12 cellular contexts compared by ENCODE assay signal in genomic region chr12:481422-481821, GRCh38. TPM values are rescaled to one million over a fixed set of nuclear protein-coding genes. Genes with fewer than 3 reads are reported as not detected.
DNase-seq lines count a peak whose midpoint lies in the region; ATAC-seq and TF ChIP-seq lines count a peak whose summit lies in the region.
"Had no signal": no experiment of that assay in that cellular context is flagged by ENCODE, and none has a peak within 500 bp of the region (broad histone marks: within the 10 kb centered on the region; RNA-seq: fewer than 3 reads in every experiment).

No MANE protein-coding gene starts in this region.

- H3K4me3 ChIP-seq in GM23248 (no peak overlapping the region), sigmoid colon (no peak overlapping the region)

- no peak for TF ChIP-seq POLR2A in sigmoid colon (IDR thresholded peaks at IDR 0.05)

- no peak overlapping the region for H3K9ac ChIP-seq in GM23248

- DNase-seq in GM23248 (peak; percentile 75), NCI-H774 (lab: John Stamatoyannopoulos, UW) (peak; percentile 18), Right ventricle myocardium inferior (ENCODE audit: missing footprints) (peak; percentile 76), sigmoid colon (peak; percentile 65), glomerular visceral epithelial cell (ENCODE audit: extremely low spot score) (no peak)
- DNase-seq in activated CD4-positive, alpha-beta memory T cell treated with anti-CD3 and anti-CD28 coated beads, Interleukin-2, amount 10 ng/mL, durations not matched to agents 7 days and 5 days: no peak
- DNase-seq in activated T-cell treated with anti-CD3 and anti-CD28 coated beads, Interleukin-2, amount 50 U/mL, for 24 hours: no peak
- DNase-seq: activated T-cell treated with anti-CD3 and anti-CD28 coated beads, Interleukin-2, amount 50 U/mL, for 4 hours; immature natural killer cell; T1000 had no signal

- no peaks in the 10 kb centered on the region for H4K20me1 ChIP-seq in GM23248 (ENCODE audit: insufficient read depth)

- H3K27me3 ChIP-seq in GM23248 (replicated peaks; ENCODE audit: insufficient read depth) (peaks cover 50% of the 10 kb centered on the region), sigmoid colon (no peaks in the 10 kb centered on the region)

- H3K27ac Mint-ChIP-seq in activated CD4-positive, alpha-beta memory T cell treated with anti-CD3 and anti-CD28 coated beads, Interleukin-2, amount 10 ng/mL, durations not matched to agents 7 days and 5 days: no peak overlapping the region
- no peak overlapping the region for H3K27ac Mint-ChIP-seq in activated T-cell treated with anti-CD3 and anti-CD28 coated beads, Interleukin-2, amount 50 U/mL, for 24 hours
- H3K27ac Mint-ChIP-seq: dendritic cell treated with granulocyte-macrophage colony-stimulating factor and Interleukin-4, amounts not matched to agents 40 ng/mL and 50 ng/mL, for 4 days; immature natural killer cell had no signal

- 15 to 26% methylated on average over 5 of the region's 5 CpGs for WGBS in GM23248 (ENCODE audit: low coverage in 1 of 2, low lambda C conversion rate in 2 of 2, missing lambda C conversion rate in 2 of 2), 2 experiments
- 83 to 91% methylated on average over 5 of the region's 5 CpGs for WGBS in sigmoid colon, 2 donors

- peaks cover 23% of the 10 kb centered on the region for H3K27me3 Mint-ChIP-seq in activated CD4-positive, alpha-beta memory T cell treated with anti-CD3 and anti-CD28 coated beads, Interleukin-2, amount 10 ng/mL, durations not matched to agents 7 days and 5 days
- H3K27me3 Mint-ChIP-seq in activated T-cell treated with anti-CD3 and anti-CD28 coated beads, Interleukin-2, amount 50 U/mL, for 24 hours: peaks cover 19% of the 10 kb centered on the region

- H3K4me3 Mint-ChIP-seq in activated CD4-positive, alpha-beta memory T cell treated with anti-CD3 and anti-CD28 coated beads, Interleukin-2, amount 10 ng/mL, durations not matched to agents 7 days and 5 days: no peak overlapping the region
- no peak overlapping the region for H3K4me3 Mint-ChIP-seq in activated T-cell treated with anti-CD3 and anti-CD28 coated beads, Interleukin-2, amount 50 U/mL, for 24 hours
- H3K4me3 Mint-ChIP-seq: activated T-cell treated with anti-CD3 and anti-CD28 coated beads, Interleukin-2, amount 50 U/mL, for 4 hours; dendritic cell treated with granulocyte-macrophage colony-stimulating factor and Interleukin-4, amounts not matched to agents 40 ng/mL and 50 ng/mL, for 4 days; immature natural killer cell had no signal

- H3K4me1 ChIP-seq in GM23248 (ENCODE audit: insufficient read depth) (peaks cover 12% of the 10 kb centered on the region; the same call in 1 of the 2 replicates), sigmoid colon (peaks cover 0 to 13% (median 12%) of the 10 kb centered on the region in 4 donors)

- H3F3A ChIP-seq in GM23248 (ENCODE audit: insufficient read depth): no peaks in the 10 kb centered on the region

- intact Hi-C loops in Right ventricle myocardium inferior (cut with DNase I): no loop called here
- intact Hi-C loops in sigmoid colon (cut with DNase I): no loop called here

- no peaks in the 10 kb centered on the region for H3K79me2 ChIP-seq in GM23248 (ENCODE audit: insufficient read depth)

- no peak for TF ChIP-seq EP300 in sigmoid colon (IDR thresholded peaks at IDR 0.05)

- no peaks in the 10 kb centered on the region for H3K9me3 Mint-ChIP-seq in activated CD4-positive, alpha-beta memory T cell treated with anti-CD3 and anti-CD28 coated beads, Interleukin-2, amount 10 ng/mL, durations not matched to agents 7 days and 5 days
- no peaks in the 10 kb centered on the region for H3K9me3 Mint-ChIP-seq in activated T-cell treated with anti-CD3 and anti-CD28 coated beads, Interleukin-2, amount 50 U/mL, for 24 hours
- H3K9me3 Mint-ChIP-seq: activated T-cell treated with anti-CD3 and anti-CD28 coated beads, Interleukin-2, amount 50 U/mL, for 4 hours; dendritic cell treated with granulocyte-macrophage colony-stimulating factor and Interleukin-4, amounts not matched to agents 40 ng/mL and 50 ng/mL, for 4 days; immature natural killer cell had no signal

- no peak for TF ChIP-seq CTCF in sigmoid colon (IDR thresholded peaks at IDR 0.05)

- CTCF ChIA-PET in activated CD4-positive, alpha-beta memory T cell treated with anti-CD3 and anti-CD28 coated beads, Interleukin-2, amount 10 ng/mL, durations not matched to agents 7 days and 5 days (lab: Charles Lee): no interaction called here

- H3K36me3 ChIP-seq in GM23248 (ENCODE audit: low read depth) (no peaks in the 10 kb centered on the region), sigmoid colon (no peaks in the 10 kb centered on the region)

- peaks cover 2% of the 10 kb centered on the region for H3K4me1 Mint-ChIP-seq in activated CD4-positive, alpha-beta memory T cell treated with anti-CD3 and anti-CD28 coated beads, Interleukin-2, amount 10 ng/mL, durations not matched to agents 7 days and 5 days
- no peaks in the 10 kb centered on the region for H3K4me1 Mint-ChIP-seq in activated T-cell treated with anti-CD3 and anti-CD28 coated beads, Interleukin-2, amount 50 U/mL, for 24 hours (ENCODE audit: low read depth)
- H3K4me1 Mint-ChIP-seq: immature natural killer cell had no signal

- H3K9me3 ChIP-seq in GM23248 (ENCODE audit: low read depth) (no peaks in the 10 kb centered on the region), sigmoid colon (no peaks in the 10 kb centered on the region)

- H3K27ac ChIP-seq in GM23248: peak overlapping the region; percentile 42
- peak overlapping the region in 2 of 4 donors; percentile 33 to 59 for H3K27ac ChIP-seq in sigmoid colon

- H3K36me3 Mint-ChIP-seq in activated CD4-positive, alpha-beta memory T cell treated with anti-CD3 and anti-CD28 coated beads, Interleukin-2, amount 10 ng/mL, durations not matched to agents 7 days and 5 days (ENCODE audit: low read depth): no peaks in the 10 kb centered on the region
- no peaks in the 10 kb centered on the region for H3K36me3 Mint-ChIP-seq in activated T-cell treated with anti-CD3 and anti-CD28 coated beads, Interleukin-2, amount 50 U/mL, for 24 hours (ENCODE audit: low read depth)
- H3K36me3 Mint-ChIP-seq: immature natural killer cell had no signal

- in situ Hi-C loops in GM23248 (cut with MboI): no loop called here

- ATAC-seq in Right ventricle myocardium inferior (peak; percentile 97), HG03469 (IDR thresholded peaks at IDR 0.05; ENCODE audit: unreplicated experiment) (no peak)
- ATAC-seq: activated T-cell treated with anti-CD3 and anti-CD28 coated beads, Interleukin-2, amount 50 U/mL, for 4 hours had no signal

- 0 out of 2 replicates have a peak overlapping the region, but pooled peaks have one; percentile 26 for H2AFZ ChIP-seq in GM23248

- no peak overlapping the region for H3K4me2 ChIP-seq in GM23248 (ENCODE audit: unreplicated experiment)

- POLR2A ChIA-PET in activated CD4-positive, alpha-beta memory T cell treated with anti-CD3 and anti-CD28 coated beads, Interleukin-2, amount 10 ng/mL, durations not matched to agents 7 days and 5 days (lab: Charles Lee): interaction anchor here (0.7 to 1.2 kb wide), 2 partner anchors 19 to 23 kb away, joined by 3 read pairs; no protein-coding TSS in a partner anchor

- H3K9me2 ChIP-seq in GM23248 (ENCODE audit: insufficient read depth): no peaks in the 10 kb centered on the region

RNA-seq across cellular contexts. Expression of gene B4GALNT3, which starts 21.7 kb away (rescaled TPM):
- total RNA-seq in GM23248 (2014; rRNA removed; shearing (Covaris generic)): 0.11 TPM in 1 of 2 replicates, not detected in the other
- polyA plus RNA-seq in GM23248 (2016; fragmentation: Nextera tagmentation; extraction: Ambion mirVana) (0.09 TPM in 1 of 2 replicates, not detected in the other), sigmoid colon (10 to 100 TPM in 2 of 3 donors, 1 to 10 TPM in 1; 8.4 to 74.2 (median 12.0) TPM)
- total RNA-seq in Right ventricle myocardium inferior (36.6 TPM), sigmoid colon (under 1 TPM; under 0.01 to 0.36 (median 0.23) TPM)
- total RNA-seq in activated CD4-positive, alpha-beta memory T cell treated with anti-CD3 and anti-CD28 coated beads, Interleukin-2, amount 10 ng/mL, durations not matched to agents 7 days and 5 days: under 1 TPM; 0.68 to 0.88 TPM

Comparison
In these comparisons a context has a peak if more than half of its experiments do, and no peak if none do; other contexts are left out.
1. DNase-seq: peak in GM23248 (single experiment), NCI-H774 (single experiment), Right ventricle myocardium inferior (single experiment) and sigmoid colon (single experiment); none in activated CD4-positive, alpha-beta memory T cell treated with anti-CD3 and anti-CD28 coated beads, Interleukin-2, amount 10 ng/mL, durations not matched to agents 7 days and 5 days (single experiment), activated T-cell treated with anti-CD3 and anti-CD28 coated beads, Interleukin-2, amount 50 U/mL, for 24 hours (single experiment) and glomerular visceral epithelial cell (single experiment).
2. RNA of gene B4GALNT3, which starts 21.7 kb away (total RNA-seq): 36.6 TPM in Right ventricle myocardium inferior (single experiment); 0.68 to 0.88 TPM in activated CD4-positive, alpha-beta memory T cell treated with anti-CD3 and anti-CD28 coated beads, Interleukin-2, amount 10 ng/mL, durations not matched to agents 7 days and 5 days, under 0.01 to 0.36 TPM in sigmoid colon and 0.11 TPM in GM23248; every median in the first group is over 10 times any median in the second.